Comparison of ENCODE assay signal across 1 cellular context in the genomic region with DNA sequence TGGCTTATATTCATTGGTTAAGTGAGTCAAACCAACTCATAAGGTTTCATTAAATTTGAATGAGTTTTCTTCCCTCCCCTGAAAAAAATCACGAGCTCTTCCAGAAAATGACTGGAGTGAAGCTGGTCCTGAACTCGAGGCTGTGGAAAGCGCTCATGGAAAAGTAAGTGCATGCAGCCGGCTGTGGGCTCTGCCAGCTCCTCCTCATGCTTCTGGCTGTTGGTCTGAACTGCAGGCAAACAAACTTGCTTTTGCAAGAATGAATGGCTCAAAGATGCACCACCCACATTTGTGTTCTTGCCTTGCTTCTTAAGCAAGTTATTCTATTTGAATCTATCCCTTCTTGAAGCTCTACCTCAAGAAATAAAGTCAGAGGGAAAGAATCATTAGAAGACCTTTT.
TF ChIP-seq lines count a peak whose summit lies in the region.

No MANE protein-coding gene starts in this region.

TF ChIP-seq in WTC11, 78 proteins besides CTCF, POLR2A, EP300 and RAD21 (continued from another document):
- TF ChIP-seq, protein P1, sequence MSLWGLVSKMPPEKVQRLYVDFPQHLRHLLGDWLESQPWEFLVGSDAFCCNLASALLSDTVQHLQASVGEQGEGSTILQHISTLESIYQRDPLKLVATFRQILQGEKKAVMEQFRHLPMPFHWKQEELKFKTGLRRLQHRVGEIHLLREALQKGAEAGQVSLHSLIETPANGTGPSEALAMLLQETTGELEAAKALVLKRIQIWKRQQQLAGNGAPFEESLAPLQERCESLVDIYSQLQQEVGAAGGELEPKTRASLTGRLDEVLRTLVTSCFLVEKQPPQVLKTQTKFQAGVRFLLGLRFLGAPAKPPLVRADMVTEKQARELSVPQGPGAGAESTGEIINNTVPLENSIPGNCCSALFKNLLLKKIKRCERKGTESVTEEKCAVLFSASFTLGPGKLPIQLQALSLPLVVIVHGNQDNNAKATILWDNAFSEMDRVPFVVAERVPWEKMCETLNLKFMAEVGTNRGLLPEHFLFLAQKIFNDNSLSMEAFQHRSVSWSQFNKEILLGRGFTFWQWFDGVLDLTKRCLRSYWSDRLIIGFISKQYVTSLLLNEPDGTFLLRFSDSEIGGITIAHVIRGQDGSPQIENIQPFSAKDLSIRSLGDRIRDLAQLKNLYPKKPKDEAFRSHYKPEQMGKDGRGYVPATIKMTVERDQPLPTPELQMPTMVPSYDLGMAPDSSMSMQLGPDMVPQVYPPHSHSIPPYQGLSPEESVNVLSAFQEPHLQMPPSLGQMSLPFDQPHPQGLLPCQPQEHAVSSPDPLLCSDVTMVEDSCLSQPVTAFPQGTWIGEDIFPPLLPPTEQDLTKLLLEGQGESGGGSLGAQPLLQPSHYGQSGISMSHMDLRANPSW (CRISPR knock-in tag; conservative IDR thresholded peaks at IDR 0.05; ENCODE audit: low read depth), result no peak
- TF ChIP-seq ZNF423 (CRISPR knock-in tag; IDR thresholded peaks at IDR 0.05) (no peak), RELA (CRISPR knock-in tag; IDR thresholded peaks at IDR 0.05; ENCODE audit: borderline replicate concordance) (no peak), IRF2 (CRISPR knock-in tag; IDR thresholded peaks at IDR 0.05; ENCODE audit: borderline replicate concordance, low read depth) (no peak), CBFB (CRISPR knock-in tag; IDR thresholded peaks at IDR 0.05; ENCODE audit: low read depth) (no peak)
- TF ChIP-seq, protein P2, sequence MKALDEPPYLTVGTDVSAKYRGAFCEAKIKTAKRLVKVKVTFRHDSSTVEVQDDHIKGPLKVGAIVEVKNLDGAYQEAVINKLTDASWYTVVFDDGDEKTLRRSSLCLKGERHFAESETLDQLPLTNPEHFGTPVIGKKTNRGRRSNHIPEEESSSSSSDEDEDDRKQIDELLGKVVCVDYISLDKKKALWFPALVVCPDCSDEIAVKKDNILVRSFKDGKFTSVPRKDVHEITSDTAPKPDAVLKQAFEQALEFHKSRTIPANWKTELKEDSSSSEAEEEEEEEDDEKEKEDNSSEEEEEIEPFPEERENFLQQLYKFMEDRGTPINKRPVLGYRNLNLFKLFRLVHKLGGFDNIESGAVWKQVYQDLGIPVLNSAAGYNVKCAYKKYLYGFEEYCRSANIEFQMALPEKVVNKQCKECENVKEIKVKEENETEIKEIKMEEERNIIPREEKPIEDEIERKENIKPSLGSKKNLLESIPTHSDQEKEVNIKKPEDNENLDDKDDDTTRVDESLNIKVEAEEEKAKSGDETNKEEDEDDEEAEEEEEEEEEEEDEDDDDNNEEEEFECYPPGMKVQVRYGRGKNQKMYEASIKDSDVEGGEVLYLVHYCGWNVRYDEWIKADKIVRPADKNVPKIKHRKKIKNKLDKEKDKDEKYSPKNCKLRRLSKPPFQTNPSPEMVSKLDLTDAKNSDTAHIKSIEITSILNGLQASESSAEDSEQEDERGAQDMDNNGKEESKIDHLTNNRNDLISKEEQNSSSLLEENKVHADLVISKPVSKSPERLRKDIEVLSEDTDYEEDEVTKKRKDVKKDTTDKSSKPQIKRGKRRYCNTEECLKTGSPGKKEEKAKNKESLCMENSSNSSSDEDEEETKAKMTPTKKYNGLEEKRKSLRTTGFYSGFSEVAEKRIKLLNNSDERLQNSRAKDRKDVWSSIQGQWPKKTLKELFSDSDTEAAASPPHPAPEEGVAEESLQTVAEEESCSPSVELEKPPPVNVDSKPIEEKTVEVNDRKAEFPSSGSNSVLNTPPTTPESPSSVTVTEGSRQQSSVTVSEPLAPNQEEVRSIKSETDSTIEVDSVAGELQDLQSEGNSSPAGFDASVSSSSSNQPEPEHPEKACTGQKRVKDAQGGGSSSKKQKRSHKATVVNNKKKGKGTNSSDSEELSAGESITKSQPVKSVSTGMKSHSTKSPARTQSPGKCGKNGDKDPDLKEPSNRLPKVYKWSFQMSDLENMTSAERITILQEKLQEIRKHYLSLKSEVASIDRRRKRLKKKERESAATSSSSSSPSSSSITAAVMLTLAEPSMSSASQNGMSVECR (CRISPR knock-in tag; IDR thresholded peaks at IDR 0.05; ENCODE audit: borderline replicate concordance), result no peak
- TF ChIP-seq, protein P3, sequence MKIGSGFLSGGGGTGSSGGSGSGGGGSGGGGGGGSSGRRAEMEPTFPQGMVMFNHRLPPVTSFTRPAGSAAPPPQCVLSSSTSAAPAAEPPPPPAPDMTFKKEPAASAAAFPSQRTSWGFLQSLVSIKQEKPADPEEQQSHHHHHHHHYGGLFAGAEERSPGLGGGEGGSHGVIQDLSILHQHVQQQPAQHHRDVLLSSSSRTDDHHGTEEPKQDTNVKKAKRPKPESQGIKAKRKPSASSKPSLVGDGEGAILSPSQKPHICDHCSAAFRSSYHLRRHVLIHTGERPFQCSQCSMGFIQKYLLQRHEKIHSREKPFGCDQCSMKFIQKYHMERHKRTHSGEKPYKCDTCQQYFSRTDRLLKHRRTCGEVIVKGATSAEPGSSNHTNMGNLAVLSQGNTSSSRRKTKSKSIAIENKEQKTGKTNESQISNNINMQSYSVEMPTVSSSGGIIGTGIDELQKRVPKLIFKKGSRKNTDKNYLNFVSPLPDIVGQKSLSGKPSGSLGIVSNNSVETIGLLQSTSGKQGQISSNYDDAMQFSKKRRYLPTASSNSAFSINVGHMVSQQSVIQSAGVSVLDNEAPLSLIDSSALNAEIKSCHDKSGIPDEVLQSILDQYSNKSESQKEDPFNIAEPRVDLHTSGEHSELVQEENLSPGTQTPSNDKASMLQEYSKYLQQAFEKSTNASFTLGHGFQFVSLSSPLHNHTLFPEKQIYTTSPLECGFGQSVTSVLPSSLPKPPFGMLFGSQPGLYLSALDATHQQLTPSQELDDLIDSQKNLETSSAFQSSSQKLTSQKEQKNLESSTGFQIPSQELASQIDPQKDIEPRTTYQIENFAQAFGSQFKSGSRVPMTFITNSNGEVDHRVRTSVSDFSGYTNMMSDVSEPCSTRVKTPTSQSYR (CRISPR knock-in tag; IDR thresholded peaks at IDR 0.05), result no peak
- TF ChIP-seq, protein P4, sequence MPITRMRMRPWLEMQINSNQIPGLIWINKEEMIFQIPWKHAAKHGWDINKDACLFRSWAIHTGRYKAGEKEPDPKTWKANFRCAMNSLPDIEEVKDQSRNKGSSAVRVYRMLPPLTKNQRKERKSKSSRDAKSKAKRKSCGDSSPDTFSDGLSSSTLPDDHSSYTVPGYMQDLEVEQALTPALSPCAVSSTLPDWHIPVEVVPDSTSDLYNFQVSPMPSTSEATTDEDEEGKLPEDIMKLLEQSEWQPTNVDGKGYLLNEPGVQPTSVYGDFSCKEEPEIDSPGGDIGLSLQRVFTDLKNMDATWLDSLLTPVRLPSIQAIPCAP (CRISPR knock-in tag; IDR thresholded peaks at IDR 0.05), result no peak
